1 cellular context compared by ENCODE assay signal in the genomic region with DNA sequence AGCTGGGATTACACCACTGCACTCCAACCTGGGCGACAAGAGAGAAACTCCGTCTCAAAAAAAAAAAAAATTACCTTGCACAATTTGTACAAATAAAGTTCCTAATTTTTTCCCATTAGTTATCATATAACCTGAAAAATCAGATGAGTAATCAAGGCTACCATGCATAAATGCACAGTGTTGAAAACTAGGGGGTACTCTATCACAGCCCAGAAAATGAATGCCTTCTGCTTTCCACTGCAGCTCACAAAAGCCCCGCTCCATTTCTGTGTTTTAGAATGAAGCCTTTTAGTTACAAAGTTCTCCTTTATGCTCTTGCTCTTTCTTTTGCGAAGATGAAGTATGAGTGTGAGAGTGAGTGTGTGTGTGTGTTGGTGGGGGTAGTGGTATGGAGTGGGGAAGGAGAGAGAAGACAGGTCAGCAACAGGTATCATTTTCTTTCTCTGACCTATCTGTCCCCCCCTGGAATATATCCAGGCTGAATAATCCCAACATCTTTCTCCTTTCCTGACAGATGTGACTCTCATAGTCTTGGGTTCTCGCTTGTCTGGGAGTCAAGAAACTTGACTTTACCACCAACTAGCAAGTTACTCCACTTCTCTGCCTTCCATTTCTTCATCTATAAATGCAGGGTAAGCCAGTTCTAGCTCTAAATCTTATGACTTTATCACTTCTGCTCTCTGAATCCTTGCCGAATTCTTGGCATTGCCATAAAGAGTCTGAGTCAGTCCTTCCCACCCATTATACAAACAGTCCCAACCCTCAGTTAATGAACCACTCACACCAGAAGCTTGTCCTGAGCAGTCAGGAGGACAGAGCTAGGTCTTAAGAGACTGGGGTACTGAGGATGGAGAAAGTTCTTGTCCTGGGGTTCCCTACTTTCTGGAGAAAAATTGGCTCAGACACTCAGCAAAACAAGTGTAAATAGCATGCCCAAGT.
TF ChIP-seq lines count a peak whose summit lies in the region.

No MANE protein-coding gene starts in this region.

TF ChIP-seq in HEK293, 187 proteins besides CTCF, POLR2A, EP300 and RAD21 (continued from another document and continues in another):
- TF ChIP-seq ZNF548 (tag by site-specific recombination; IDR thresholded peaks at IDR 0.05) = no peak
- no peak for TF ChIP-seq ZBTB8A (tag by site-specific recombination; IDR thresholded peaks at IDR 0.05)
- TF ChIP-seq FEZF1 (tag by site-specific recombination; IDR thresholded peaks at IDR 0.05) = no peak
- TF ChIP-seq SP2 (tag by site-specific recombination; IDR thresholded peaks at IDR 0.05) = no peak
- no peak for TF ChIP-seq ZNF626 (tag by site-specific recombination; IDR thresholded peaks at IDR 0.05)
- TF ChIP-seq ZNF658 (tag by site-specific recombination; IDR thresholded peaks at IDR 0.05) = no peak
- TF ChIP-seq, protein P1, sequence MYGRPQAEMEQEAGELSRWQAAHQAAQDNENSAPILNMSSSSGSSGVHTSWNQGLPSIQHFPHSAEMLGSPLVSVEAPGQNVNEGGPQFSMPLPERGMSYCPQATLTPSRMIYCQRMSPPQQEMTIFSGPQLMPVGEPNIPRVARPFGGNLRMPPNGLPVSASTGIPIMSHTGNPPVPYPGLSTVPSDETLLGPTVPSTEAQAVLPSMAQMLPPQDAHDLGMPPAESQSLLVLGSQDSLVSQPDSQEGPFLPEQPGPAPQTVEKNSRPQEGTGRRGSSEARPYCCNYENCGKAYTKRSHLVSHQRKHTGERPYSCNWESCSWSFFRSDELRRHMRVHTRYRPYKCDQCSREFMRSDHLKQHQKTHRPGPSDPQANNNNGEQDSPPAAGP (tag by site-specific recombination; IDR thresholded peaks at IDR 0.05) = no peak
- TF ChIP-seq, protein P2, sequence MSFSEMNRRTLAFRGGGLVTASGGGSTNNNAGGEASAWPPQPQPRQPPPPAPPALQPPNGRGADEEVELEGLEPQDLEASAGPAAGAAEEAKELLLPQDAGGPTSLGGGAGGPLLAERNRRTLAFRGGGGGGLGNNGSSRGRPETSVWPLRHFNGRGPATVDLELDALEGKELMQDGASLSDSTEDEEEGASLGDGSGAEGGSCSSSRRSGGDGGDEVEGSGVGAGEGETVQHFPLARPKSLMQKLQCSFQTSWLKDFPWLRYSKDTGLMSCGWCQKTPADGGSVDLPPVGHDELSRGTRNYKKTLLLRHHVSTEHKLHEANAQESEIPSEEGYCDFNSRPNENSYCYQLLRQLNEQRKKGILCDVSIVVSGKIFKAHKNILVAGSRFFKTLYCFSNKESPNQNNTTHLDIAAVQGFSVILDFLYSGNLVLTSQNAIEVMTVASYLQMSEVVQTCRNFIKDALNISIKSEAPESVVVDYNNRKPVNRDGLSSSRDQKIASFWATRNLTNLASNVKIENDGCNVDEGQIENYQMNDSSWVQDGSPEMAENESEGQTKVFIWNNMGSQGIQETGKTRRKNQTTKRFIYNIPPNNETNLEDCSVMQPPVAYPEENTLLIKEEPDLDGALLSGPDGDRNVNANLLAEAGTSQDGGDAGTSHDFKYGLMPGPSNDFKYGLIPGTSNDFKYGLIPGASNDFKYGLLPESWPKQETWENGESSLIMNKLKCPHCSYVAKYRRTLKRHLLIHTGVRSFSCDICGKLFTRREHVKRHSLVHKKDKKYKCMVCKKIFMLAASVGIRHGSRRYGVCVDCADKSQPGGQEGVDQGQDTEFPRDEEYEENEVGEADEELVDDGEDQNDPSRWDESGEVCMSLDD (tag by site-specific recombination; IDR thresholded peaks at IDR 0.05) = no peak
- TF ChIP-seq KLF1 (tag by site-specific recombination; IDR thresholded peaks at IDR 0.05) = peak; percentile 96
- no peak for TF ChIP-seq KLF7 (tag by site-specific recombination; IDR thresholded peaks at IDR 0.05; ENCODE audit: borderline replicate concordance)
- 0 out of 2 replicates have a peak, but pooled peaks have one; percentile 4 for TF ChIP-seq PRDM1 (tag by site-specific recombination; IDR thresholded peaks at IDR 0.05)
- TF ChIP-seq ZNF391 (tag by site-specific recombination; IDR thresholded peaks at IDR 0.05; ENCODE audit: borderline replicate concordance, low read depth) = no peak
- TF ChIP-seq ZNF19 (tag by site-specific recombination; IDR thresholded peaks at IDR 0.05; ENCODE audit: low read depth) = no peak
- TF ChIP-seq KLF8 (tag by site-specific recombination; IDR thresholded peaks at IDR 0.05) = peak; percentile 53
- no peak for TF ChIP-seq TRIM28 (IDR thresholded peaks at IDR 0.05; ENCODE audit: borderline replicate concordance, low read length)
- TF ChIP-seq ZNF561 (tag by site-specific recombination; IDR thresholded peaks at IDR 0.05; ENCODE audit: borderline replicate concordance) = no peak
- TF ChIP-seq, protein P3, sequence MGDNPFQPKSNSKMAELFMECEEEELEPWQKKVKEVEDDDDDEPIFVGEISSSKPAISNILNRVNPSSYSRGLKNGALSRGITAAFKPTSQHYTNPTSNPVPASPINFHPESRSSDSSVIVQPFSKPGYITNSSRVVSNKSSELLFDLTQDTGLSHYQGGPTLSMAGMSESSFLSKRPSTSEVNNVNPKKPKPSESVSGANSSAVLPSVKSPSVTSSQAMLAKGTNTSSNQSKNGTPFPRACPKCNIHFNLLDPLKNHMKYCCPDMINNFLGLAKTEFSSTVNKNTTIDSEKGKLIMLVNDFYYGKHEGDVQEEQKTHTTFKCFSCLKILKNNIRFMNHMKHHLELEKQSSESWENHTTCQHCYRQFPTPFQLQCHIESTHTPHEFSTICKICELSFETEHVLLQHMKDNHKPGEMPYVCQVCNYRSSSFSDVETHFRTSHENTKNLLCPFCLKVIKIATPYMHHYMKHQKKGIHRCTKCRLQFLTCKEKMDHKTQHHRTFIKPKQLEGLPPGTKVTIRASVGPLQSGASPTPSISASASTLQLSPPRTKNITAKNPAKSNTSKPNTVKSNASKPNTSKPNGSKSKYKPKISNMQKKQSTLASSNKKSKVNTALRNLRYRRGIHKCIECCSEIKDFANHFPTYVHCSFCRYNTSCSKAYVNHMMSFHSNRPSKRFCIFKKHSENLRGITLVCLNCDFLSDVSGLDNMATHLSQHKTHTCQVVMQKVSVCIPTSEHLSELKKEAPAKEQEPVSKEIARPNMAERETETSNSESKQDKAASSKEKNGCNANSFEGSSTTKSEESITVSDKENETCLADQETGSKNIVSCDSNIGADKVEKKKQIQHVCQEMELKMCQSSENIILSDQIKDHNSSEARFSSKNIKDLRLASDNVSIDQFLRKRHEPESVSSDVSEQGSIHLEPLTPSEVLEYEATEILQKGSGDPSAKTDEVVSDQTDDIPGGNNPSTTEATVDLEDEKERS (tag by site-specific recombination; IDR thresholded peaks at IDR 0.05) = no peak
- peak; percentile 89 for TF ChIP-seq SCRT2 (tag by site-specific recombination; IDR thresholded peaks at IDR 0.05)
- TF ChIP-seq ZFP37 (tag by site-specific recombination; IDR thresholded peaks at IDR 0.05) = no peak
- no peak for TF ChIP-seq ZNF792 (tag by site-specific recombination; IDR thresholded peaks at IDR 0.05)
- TF ChIP-seq ZFHX2 (tag by site-specific recombination; conservative IDR thresholded peaks at IDR 0.05) = peak; percentile 46; the same call in 1 of the 2 replicates
- no peak for TF ChIP-seq ZNF660 (tag by site-specific recombination; IDR thresholded peaks at IDR 0.05)
- TF ChIP-seq, protein P4, sequence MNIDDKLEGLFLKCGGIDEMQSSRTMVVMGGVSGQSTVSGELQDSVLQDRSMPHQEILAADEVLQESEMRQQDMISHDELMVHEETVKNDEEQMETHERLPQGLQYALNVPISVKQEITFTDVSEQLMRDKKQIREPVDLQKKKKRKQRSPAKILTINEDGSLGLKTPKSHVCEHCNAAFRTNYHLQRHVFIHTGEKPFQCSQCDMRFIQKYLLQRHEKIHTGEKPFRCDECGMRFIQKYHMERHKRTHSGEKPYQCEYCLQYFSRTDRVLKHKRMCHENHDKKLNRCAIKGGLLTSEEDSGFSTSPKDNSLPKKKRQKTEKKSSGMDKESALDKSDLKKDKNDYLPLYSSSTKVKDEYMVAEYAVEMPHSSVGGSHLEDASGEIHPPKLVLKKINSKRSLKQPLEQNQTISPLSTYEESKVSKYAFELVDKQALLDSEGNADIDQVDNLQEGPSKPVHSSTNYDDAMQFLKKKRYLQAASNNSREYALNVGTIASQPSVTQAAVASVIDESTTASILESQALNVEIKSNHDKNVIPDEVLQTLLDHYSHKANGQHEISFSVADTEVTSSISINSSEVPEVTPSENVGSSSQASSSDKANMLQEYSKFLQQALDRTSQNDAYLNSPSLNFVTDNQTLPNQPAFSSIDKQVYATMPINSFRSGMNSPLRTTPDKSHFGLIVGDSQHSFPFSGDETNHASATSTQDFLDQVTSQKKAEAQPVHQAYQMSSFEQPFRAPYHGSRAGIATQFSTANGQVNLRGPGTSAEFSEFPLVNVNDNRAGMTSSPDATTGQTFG (tag by site-specific recombination; IDR thresholded peaks at IDR 0.05; ENCODE audit: borderline replicate concordance) = no peak
- no peak for TF ChIP-seq ZNF132 (tag by site-specific recombination; IDR thresholded peaks at IDR 0.05; ENCODE audit: borderline replicate concordance)
- no peak for TF ChIP-seq ZNF785 (tag by site-specific recombination; IDR thresholded peaks at IDR 0.05)
- no peak for TF ChIP-seq ZNF266 (tag by site-specific recombination; IDR thresholded peaks at IDR 0.05; ENCODE audit: low read depth)
- TF ChIP-seq ZNF623 (tag by site-specific recombination; IDR thresholded peaks at IDR 0.05) = no peak
- TF ChIP-seq ZNF514 (tag by site-specific recombination; IDR thresholded peaks at IDR 0.05) = no peak
- no peak for TF ChIP-seq ZNF76 (tag by site-specific recombination; IDR thresholded peaks at IDR 0.05; ENCODE audit: borderline replicate concordance, low read depth)
- no peak for TF ChIP-seq ZNF555 (tag by site-specific recombination; conservative IDR thresholded peaks at IDR 0.05)
- TF ChIP-seq ZNF48 (tag by site-specific recombination; IDR thresholded peaks at IDR 0.05) = no peak
- TF ChIP-seq ZNF544 (tag by site-specific recombination; IDR thresholded peaks at IDR 0.05) = no peak
- TF ChIP-seq, protein P5, sequence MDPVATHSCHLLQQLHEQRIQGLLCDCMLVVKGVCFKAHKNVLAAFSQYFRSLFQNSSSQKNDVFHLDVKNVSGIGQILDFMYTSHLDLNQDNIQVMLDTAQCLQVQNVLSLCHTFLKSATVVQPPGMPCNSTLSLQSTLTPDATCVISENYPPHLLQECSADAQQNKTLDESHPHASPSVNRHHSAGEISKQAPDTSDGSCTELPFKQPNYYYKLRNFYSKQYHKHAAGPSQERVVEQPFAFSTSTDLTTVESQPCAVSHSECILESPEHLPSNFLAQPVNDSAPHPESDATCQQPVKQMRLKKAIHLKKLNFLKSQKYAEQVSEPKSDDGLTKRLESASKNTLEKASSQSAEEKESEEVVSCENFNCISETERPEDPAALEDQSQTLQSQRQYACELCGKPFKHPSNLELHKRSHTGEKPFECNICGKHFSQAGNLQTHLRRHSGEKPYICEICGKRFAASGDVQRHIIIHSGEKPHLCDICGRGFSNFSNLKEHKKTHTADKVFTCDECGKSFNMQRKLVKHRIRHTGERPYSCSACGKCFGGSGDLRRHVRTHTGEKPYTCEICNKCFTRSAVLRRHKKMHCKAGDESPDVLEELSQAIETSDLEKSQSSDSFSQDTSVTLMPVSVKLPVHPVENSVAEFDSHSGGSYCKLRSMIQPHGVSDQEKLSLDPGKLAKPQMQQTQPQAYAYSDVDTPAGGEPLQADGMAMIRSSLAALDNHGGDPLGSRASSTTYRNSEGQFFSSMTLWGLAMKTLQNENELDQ (tag by site-specific recombination; IDR thresholded peaks at IDR 0.05; ENCODE audit: low read depth) = no peak
- TF ChIP-seq ZNF596 (tag by site-specific recombination; IDR thresholded peaks at IDR 0.05) = no peak
- TF ChIP-seq ZBTB17 (tag by site-specific recombination; IDR thresholded peaks at IDR 0.05) = peak; percentile 51; the same call in 1 of the 2 replicates
- TF ChIP-seq ZXDB (tag by site-specific recombination; IDR thresholded peaks at IDR 0.05) = no peak
- TF ChIP-seq, protein P6, sequence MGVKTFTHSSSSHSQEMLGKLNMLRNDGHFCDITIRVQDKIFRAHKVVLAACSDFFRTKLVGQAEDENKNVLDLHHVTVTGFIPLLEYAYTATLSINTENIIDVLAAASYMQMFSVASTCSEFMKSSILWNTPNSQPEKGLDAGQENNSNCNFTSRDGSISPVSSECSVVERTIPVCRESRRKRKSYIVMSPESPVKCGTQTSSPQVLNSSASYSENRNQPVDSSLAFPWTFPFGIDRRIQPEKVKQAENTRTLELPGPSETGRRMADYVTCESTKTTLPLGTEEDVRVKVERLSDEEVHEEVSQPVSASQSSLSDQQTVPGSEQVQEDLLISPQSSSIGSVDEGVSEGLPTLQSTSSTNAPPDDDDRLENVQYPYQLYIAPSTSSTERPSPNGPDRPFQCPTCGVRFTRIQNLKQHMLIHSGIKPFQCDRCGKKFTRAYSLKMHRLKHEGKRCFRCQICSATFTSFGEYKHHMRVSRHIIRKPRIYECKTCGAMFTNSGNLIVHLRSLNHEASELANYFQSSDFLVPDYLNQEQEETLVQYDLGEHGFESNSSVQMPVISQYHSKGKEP (tag by site-specific recombination; IDR thresholded peaks at IDR 0.05) = no peak
- no peak for TF ChIP-seq GFI1B (tag by site-specific recombination; IDR thresholded peaks at IDR 0.05)
- TF ChIP-seq SCRT1 (tag by site-specific recombination; IDR thresholded peaks at IDR 0.05; ENCODE audit: borderline replicate concordance) = 0 out of 2 replicates have a peak, but pooled peaks have one; percentile 30
- no peak for TF ChIP-seq ZIC2 (tag by site-specific recombination; IDR thresholded peaks at IDR 0.05)
- no peak for TF ChIP-seq ZNF776 (tag by site-specific recombination; IDR thresholded peaks at IDR 0.05; ENCODE audit: borderline replicate concordance)
- TF ChIP-seq, protein P7, sequence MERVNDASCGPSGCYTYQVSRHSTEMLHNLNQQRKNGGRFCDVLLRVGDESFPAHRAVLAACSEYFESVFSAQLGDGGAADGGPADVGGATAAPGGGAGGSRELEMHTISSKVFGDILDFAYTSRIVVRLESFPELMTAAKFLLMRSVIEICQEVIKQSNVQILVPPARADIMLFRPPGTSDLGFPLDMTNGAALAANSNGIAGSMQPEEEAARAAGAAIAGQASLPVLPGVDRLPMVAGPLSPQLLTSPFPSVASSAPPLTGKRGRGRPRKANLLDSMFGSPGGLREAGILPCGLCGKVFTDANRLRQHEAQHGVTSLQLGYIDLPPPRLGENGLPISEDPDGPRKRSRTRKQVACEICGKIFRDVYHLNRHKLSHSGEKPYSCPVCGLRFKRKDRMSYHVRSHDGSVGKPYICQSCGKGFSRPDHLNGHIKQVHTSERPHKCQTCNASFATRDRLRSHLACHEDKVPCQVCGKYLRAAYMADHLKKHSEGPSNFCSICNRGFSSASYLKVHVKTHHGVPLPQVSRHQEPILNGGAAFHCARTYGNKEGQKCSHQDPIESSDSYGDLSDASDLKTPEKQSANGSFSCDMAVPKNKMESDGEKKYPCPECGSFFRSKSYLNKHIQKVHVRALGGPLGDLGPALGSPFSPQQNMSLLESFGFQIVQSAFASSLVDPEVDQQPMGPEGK (tag by site-specific recombination; IDR thresholded peaks at IDR 0.05) = no peak
- no peak for TF ChIP-seq ZNF837 (tag by site-specific recombination; IDR thresholded peaks at IDR 0.05)
- TF ChIP-seq ZNF302 (tag by site-specific recombination; IDR thresholded peaks at IDR 0.05; ENCODE audit: low read depth) = no peak
